In the genomic region with DNA sequence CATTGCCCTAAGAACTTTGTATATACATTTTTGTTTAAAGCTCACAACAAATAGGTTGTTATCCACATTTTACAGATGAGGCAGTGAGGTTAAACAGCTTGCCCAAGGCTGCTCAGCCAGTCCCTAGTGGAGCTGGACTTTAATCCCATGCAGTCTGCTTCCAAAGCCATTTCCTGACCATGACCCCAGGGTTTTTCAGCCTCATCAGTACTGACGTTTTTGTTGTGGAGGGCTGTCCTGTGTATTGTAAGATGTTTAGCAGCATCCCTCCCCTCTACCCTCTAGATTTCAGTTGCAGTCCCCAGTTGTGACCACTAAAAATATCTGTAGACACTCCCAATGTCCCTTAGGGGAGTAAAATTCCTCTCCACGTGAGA, we compare ENCODE assay signal across 9 cellular contexts. TPM values are rescaled to one million over a fixed set of nuclear protein-coding genes. Genes with fewer than 3 reads are reported as not detected.
A peak's percentile ranks its signal among the peaks of the same experiment; 100 is the strongest.
DNase-seq lines count a peak whose midpoint lies in the region; ATAC-seq and TF ChIP-seq lines count a peak whose summit lies in the region.
"Had no signal": no experiment of that assay in that cellular context is flagged by ENCODE, and none has a peak within 500 bp of the region (broad histone marks: within the 10 kb centered on the region; RNA-seq: fewer than 3 reads in every experiment).

No MANE protein-coding gene starts in this region.

- H3K9me2 ChIP-seq in SU-DHL-6 (replicated peaks; ENCODE audit: insufficient read depth, low read length) = no peaks in the 10 kb centered on the region

- H3K4me1 Mint-ChIP-seq in activated naive CD8-positive, alpha-beta T cell treated with anti-CD3 and anti-CD28 coated beads, Interleukin-2, amount 50 U/mL, for 24 hours = peaks cover 43% of the 10 kb centered on the region
- peaks cover 44% of the 10 kb centered on the region for H3K4me1 Mint-ChIP-seq in activated naive CD8-positive, alpha-beta T cell treated with anti-CD3 and anti-CD28 coated beads for 36 hours
- H3K4me1 Mint-ChIP-seq in type B pancreatic cell (ENCODE audit: unreplicated experiment) = peaks cover 47% of the 10 kb centered on the region

- peak overlapping the region; percentile 58 for H3K9ac ChIP-seq in SU-DHL-6 (ENCODE audit: low read length)

- H3K4me2 ChIP-seq in SU-DHL-6 (ENCODE audit: low read depth, low read length, poor library complexity, severe bottlenecking) = peak overlapping the region; percentile 86

- H3K27me3 ChIP-seq in SU-DHL-6 (ENCODE audit: low read length) (no peaks in the 10 kb centered on the region), prostate gland (replicated peaks; ENCODE audit: insufficient read depth) (no peaks in the 10 kb centered on the region)

- H3K27me3 Mint-ChIP-seq in activated naive CD8-positive, alpha-beta T cell treated with anti-CD3 and anti-CD28 coated beads, Interleukin-2, amount 50 U/mL, for 24 hours = no peaks in the 10 kb centered on the region
- H3K27me3 Mint-ChIP-seq in activated naive CD8-positive, alpha-beta T cell treated with anti-CD3 and anti-CD28 coated beads for 36 hours = no peaks in the 10 kb centered on the region
- no peaks in the 10 kb centered on the region for H3K27me3 Mint-ChIP-seq in type B pancreatic cell

- H3K4me3 Mint-ChIP-seq in activated naive CD8-positive, alpha-beta T cell treated with anti-CD3 and anti-CD28 coated beads, Interleukin-2, amount 50 U/mL, for 24 hours = no peak overlapping the region
- no peak overlapping the region for H3K4me3 Mint-ChIP-seq in activated naive CD8-positive, alpha-beta T cell treated with anti-CD3 and anti-CD28 coated beads for 36 hours
- H3K4me3 Mint-ChIP-seq in type B pancreatic cell = peak overlapping the region; percentile 79

- no peak overlapping the region for H3K4me3 ChIP-seq in SU-DHL-6 (ENCODE audit: insufficient read depth, low read length, poor library complexity, severe bottlenecking)
- H3K4me3 ChIP-seq in prostate gland = no peak overlapping the region

- no peak for ATAC-seq in activated naive CD8-positive, alpha-beta T cell treated with anti-CD3 and anti-CD28 coated beads, Interleukin-2, amount 50 U/mL, for 24 hours
- peak; percentile 85 for ATAC-seq in left lobe of liver

- H3K36me3 Mint-ChIP-seq in activated naive CD8-positive, alpha-beta T cell treated with anti-CD3 and anti-CD28 coated beads, Interleukin-2, amount 50 U/mL, for 24 hours (ENCODE audit: low read depth) = no peaks in the 10 kb centered on the region
- H3K36me3 Mint-ChIP-seq in activated naive CD8-positive, alpha-beta T cell treated with anti-CD3 and anti-CD28 coated beads for 36 hours = peaks cover 4% of the 10 kb centered on the region
- H3K36me3 Mint-ChIP-seq in type B pancreatic cell = peaks cover 4% of the 10 kb centered on the region

- H3K79me2 ChIP-seq in SU-DHL-6 (ENCODE audit: insufficient read depth, low read length) = no peaks in the 10 kb centered on the region

- H3K36me3 ChIP-seq in SU-DHL-6 (ENCODE audit: low read length) (no peaks in the 10 kb centered on the region), prostate gland (no peaks in the 10 kb centered on the region)

- H3K27ac ChIP-seq in SU-DHL-6 (ENCODE audit: low read depth, low read length) (peak overlapping the region; percentile 93), prostate gland (no peak overlapping the region)
- H3K27ac ChIP-seq: 22Rv1 had no signal

- intact Hi-C loops in prostate gland (cut with DNase I) = loop anchor here (5.0 kb wide), 1 partner anchor 33 kb away; no protein-coding TSS in a partner anchor

- peak overlapping the region; percentile 78 for H3K27ac Mint-ChIP-seq in activated naive CD8-positive, alpha-beta T cell treated with anti-CD3 and anti-CD28 coated beads, Interleukin-2, amount 50 U/mL, for 24 hours
- no peak overlapping the region for H3K27ac Mint-ChIP-seq in activated naive CD8-positive, alpha-beta T cell treated with anti-CD3 and anti-CD28 coated beads for 36 hours
- peak overlapping the region; percentile 99 for H3K27ac Mint-ChIP-seq in type B pancreatic cell

- TF ChIP-seq POLR2A in prostate gland (IDR thresholded peaks at IDR 0.05) = no peak

- H2AFZ ChIP-seq in SU-DHL-6 (ENCODE audit: low read depth, low read length, severe bottlenecking) = peak overlapping the region; percentile 52

- 83% methylated on average over 2 of the region's 2 CpGs for WGBS in prostate gland

- H4K20me1 ChIP-seq in SU-DHL-6 (ENCODE audit: low read depth, low read length) = no peaks in the 10 kb centered on the region

- H3F3A ChIP-seq in SU-DHL-6 (ENCODE audit: insufficient read depth) = peaks cover 26% of the 10 kb centered on the region; the same call in 1 of the 2 replicates

- TF ChIP-seq CTCF in SU-DHL-6 (IDR thresholded peaks at IDR 0.05; ENCODE audit: insufficient read depth, low read length, poor library complexity, severe bottlenecking) (no peak), type B pancreatic cell (conservative IDR thresholded peaks at IDR 0.05) (peak; percentile 30), prostate gland (IDR thresholded peaks at IDR 0.05) (no peak)

- no peaks in the 10 kb centered on the region for H3K4me1 ChIP-seq in prostate gland (replicated peaks)

- H3K9me3 Mint-ChIP-seq in activated naive CD8-positive, alpha-beta T cell treated with anti-CD3 and anti-CD28 coated beads, Interleukin-2, amount 50 U/mL, for 24 hours = no peaks in the 10 kb centered on the region
- H3K9me3 Mint-ChIP-seq in activated naive CD8-positive, alpha-beta T cell treated with anti-CD3 and anti-CD28 coated beads for 36 hours = no peaks in the 10 kb centered on the region
- H3K9me3 Mint-ChIP-seq in type B pancreatic cell = peaks cover 4% of the 10 kb centered on the region

- no peak for DNase-seq in activated naive CD8-positive, alpha-beta T cell treated with anti-CD3 and anti-CD28 coated beads, Interleukin-2, amount 50 U/mL, for 24 hours
- no peak for DNase-seq in activated naive CD8-positive, alpha-beta T cell treated with anti-CD3 and anti-CD28 coated beads for 36 hours
- no peak for DNase-seq in left lobe of liver (ENCODE audit: low spot score)
- no peak for DNase-seq in type B pancreatic cell (ENCODE audit: extremely low spot score, unreplicated experiment)
- no peak for DNase-seq in activated naive CD4-positive, alpha-beta T cell (lab: John Stamatoyannopoulos, UW)
- DNase-seq in prostate gland (ENCODE audit: low spot score) = no peak
- no peak for DNase-seq in SK-N-DZ (ENCODE audit: low spot score)

- H3K9me3 ChIP-seq in SU-DHL-6 (ENCODE audit: insufficient read depth, low read length) (no peaks in the 10 kb centered on the region), prostate gland (no peaks in the 10 kb centered on the region)

RNA-seq across cellular contexts. Expression of a gene that starts 30.3 kb away (rescaled TPM):
- not detected for total RNA-seq in activated naive CD8-positive, alpha-beta T cell treated with anti-CD3 and anti-CD28 coated beads for 36 hours
- not detected for total RNA-seq in left lobe of liver
- 2.3 TPM in 1 of 2 replicates, not detected in the other for total RNA-seq in type B pancreatic cell (ENCODE audit: low replicate concordance)
- 1 to 10 TPM in 1 of 2 donors, under 1 TPM in 1; 0.36 to 1.4 TPM for total RNA-seq in prostate gland
- not detected in 2 replicates for polyA plus RNA-seq in SK-N-DZ (2014; cell fraction: cytosol; rRNA removed)
- not detected in 2 replicates for polyA plus RNA-seq in SK-N-DZ (2014; cell fraction: nucleus; rRNA removed)

RNA-seq across cellular contexts. Expression of a gene that starts 53.6 kb away (rescaled TPM):
- 10 to 100 TPM; 18.5 to 20.1 TPM for total RNA-seq in activated naive CD8-positive, alpha-beta T cell treated with anti-CD3 and anti-CD28 coated beads for 36 hours
- total RNA-seq in left lobe of liver (7.6 TPM), type B pancreatic cell (ENCODE audit: low replicate concordance) (36.0 and 37.3 TPM in 2 replicates), prostate gland (10 to 100 TPM; 24.1 to 34.1 TPM)
- 47.6 and 58.8 TPM in 2 replicates for polyA plus RNA-seq in SK-N-DZ (2014; cell fraction: cytosol; rRNA removed)
- 23.8 and 30.9 TPM in 2 replicates for polyA plus RNA-seq in SK-N-DZ (2014; cell fraction: nucleus; rRNA removed)
